In genomic region chr12:31355747-31356107, GRCh38 we compare ENCODE assay signal across 22 cellular contexts.
"Had no signal": no experiment of that assay in that cellular context is flagged by ENCODE, and none has a peak within 500 bp of the region (broad histone marks: within the 10 kb centered on the region; RNA-seq: fewer than 3 reads in every experiment).

No MANE protein-coding gene starts in this region.

- H3K9ac ChIP-seq: parathyroid adenoma had no signal

- H3K36me3 ChIP-seq: spleen, tibial nerve had no signal

- DNase-seq: cerebellar nuclear complex; dermis blood vessel endothelial cell; erythroblast; foreskin keratinocyte; mammary epithelial cell; naive B cell; psoas muscle; retina; spleen; stimulated activated CD4-positive, alpha-beta T cell treated with anti-CD3 and anti-CD28 coated beads, Interleukin-15, amount 100 ng/mL, for 24 hours; stimulated activated CD4-positive, alpha-beta T cell treated with anti-CD3 and anti-CD28 coated beads, Interleukin-1b, Interleukin-23, amount 100 ng/mL, for 48 hours; stimulated activated CD4-positive, alpha-beta T cell treated with anti-CD3 and anti-CD28 coated beads, Interleukin-4, amount 100 ng/mL, for 24 hours; testis had no signal

- H3K27me3 ChIP-seq: foreskin keratinocyte, hepatocyte, spleen, testis, tibial nerve had no signal

- H3K4me1 ChIP-seq: foreskin keratinocyte, parathyroid adenoma, psoas muscle, testis had no signal

- H3K27ac ChIP-seq: foreskin keratinocyte, parathyroid adenoma, psoas muscle, spleen, testis, tibial nerve had no signal

- H3K4me2 ChIP-seq: hepatocyte had no signal

- ATAC-seq: foreskin keratinocyte; psoas muscle; sciatic nerve; stimulated activated memory B cell treated with anti-CD40 and anti-IgM and Interleukin-4, amounts not matched to agents 10 μg/mL and 1 μg/mL and 100 μg/mL, for 72 hours had no signal

- H3K4me3 Mint-ChIP-seq: naive B cell; nephron; stimulated activated memory B cell treated with anti-CD40 and anti-IgM and Interleukin-4, amounts not matched to agents 10 μg/mL and 1 μg/mL and 100 μg/mL, for 72 hours; stimulated activated naive CD8-positive, alpha-beta T cell treated with anti-CD3 and anti-CD28 coated beads, Interleukin-15, Interleukin-2, amounts not matched to agents 100 ng/mL and 50 ng/mL, for 24 hours had no signal

- H3K36me3 Mint-ChIP-seq: naive B cell; stimulated activated memory B cell treated with anti-CD40 and anti-IgM and Interleukin-4, amounts not matched to agents 10 μg/mL and 1 μg/mL and 100 μg/mL, for 72 hours had no signal

- H3K4me3 ChIP-seq: hepatocyte, psoas muscle, spleen, testis, tibial nerve had no signal

- FAIRE-seq: colon, endothelial cell of umbilical vein had no signal

- H2AFZ ChIP-seq: hepatocyte, parathyroid adenoma had no signal

- H3K9me3 Mint-ChIP-seq: nephron; stimulated activated memory B cell treated with anti-CD40 and anti-IgM and Interleukin-4, amounts not matched to agents 10 μg/mL and 1 μg/mL and 100 μg/mL, for 72 hours; stimulated activated naive CD8-positive, alpha-beta T cell treated with anti-CD3 and anti-CD28 coated beads, Interleukin-15, Interleukin-2, amounts not matched to agents 100 ng/mL and 50 ng/mL, for 24 hours had no signal

- H3K27ac Mint-ChIP-seq: naive B cell; nephron; stimulated activated memory B cell treated with anti-CD40 and anti-IgM and Interleukin-4, amounts not matched to agents 10 μg/mL and 1 μg/mL and 100 μg/mL, for 72 hours; stimulated activated naive CD8-positive, alpha-beta T cell treated with anti-CD3 and anti-CD28 coated beads, Interleukin-15, Interleukin-2, amounts not matched to agents 100 ng/mL and 50 ng/mL, for 24 hours had no signal

- H3K27me3 Mint-ChIP-seq: stimulated activated memory B cell treated with anti-CD40 and anti-IgM and Interleukin-4, amounts not matched to agents 10 μg/mL and 1 μg/mL and 100 μg/mL, for 72 hours had no signal

- H3K9me3 ChIP-seq: psoas muscle, spleen, testis, tibial nerve had no signal
